In genomic region chr5:149594206-149594895, GRCh38 we compare ENCODE assay signal across 17 cellular contexts.
"Had no signal": no experiment of that assay in that cellular context is flagged by ENCODE, and none has a peak within 500 bp of the region (broad histone marks: within the 10 kb centered on the region; RNA-seq: fewer than 3 reads in every experiment).

No MANE protein-coding gene starts in this region.

- H3K27me3 ChIP-seq: adrenal gland, gastroesophageal sphincter, left lung had no signal

- ATAC-seq: activated CD4-positive, alpha-beta T cell treated with anti-CD3 and anti-CD28 coated beads for 36 hours; gastroesophageal sphincter; left lung; natural killer cell treated with Interleukin-12 subunit alpha and Interleukin-12 subunit beta and Interleukin-15 and Interleukin-18, amount 100 ng/mL, for 72 hours; T-helper 17 cell had no signal

- H3K4me1 ChIP-seq: adrenal gland, left lung had no signal

- H3K9me3 ChIP-seq: adrenal gland, gastroesophageal sphincter, left lung had no signal

- H3K36me3 Mint-ChIP-seq: activated naive CD4-positive, alpha-beta T cell treated with anti-CD3 and anti-CD28 coated beads, Interleukin-2, amount 10 ng/mL, durations not matched to agents 7 days and 5 days; natural killer cell treated with Interleukin-12 subunit alpha and Interleukin-12 subunit beta and Interleukin-15 and Interleukin-18, amount 100 ng/mL, for 72 hours had no signal

- H3K4me3 ChIP-seq: adrenal gland, gastroesophageal sphincter, left lung, skin epidermis had no signal

- H3K4me3 Mint-ChIP-seq: activated CD4-positive, alpha-beta memory T cell treated with anti-CD3 and anti-CD28 coated beads, Interleukin-2, amount 10 ng/mL, durations not matched to agents 7 days and 5 days; activated CD4-positive, alpha-beta T cell treated with anti-CD3 and anti-CD28 coated beads for 36 hours; activated naive CD4-positive, alpha-beta T cell treated with anti-CD3 and anti-CD28 coated beads, Interleukin-2, amount 10 ng/mL, durations not matched to agents 7 days and 5 days; activated T-cell treated with anti-CD3 and anti-CD28 coated beads, Interleukin-2, amount 50 U/mL, for 24 hours; natural killer cell treated with Interleukin-12 subunit alpha and Interleukin-12 subunit beta and Interleukin-15 and Interleukin-18, amount 100 ng/mL, for 72 hours; T-helper 17 cell had no signal

- DNase-seq: activated CD4-positive, alpha-beta memory T cell treated with anti-CD3 and anti-CD28 coated beads, Interleukin-2, amount 10 ng/mL, durations not matched to agents 7 days and 5 days; activated CD4-positive, alpha-beta T cell treated with anti-CD3 and anti-CD28 coated beads for 36 hours; activated naive CD4-positive, alpha-beta T cell treated with anti-CD3 and anti-CD28 coated beads, Interleukin-2, amount 10 ng/mL, durations not matched to agents 7 days and 5 days; activated T-cell treated with anti-CD3 and anti-CD28 coated beads, Interleukin-2, amount 50 U/mL, for 24 hours; adrenal gland; cortex of kidney; islet precursor cell; left lung; mesendoderm; posterior cingulate gyrus; stimulated activated CD4-positive, alpha-beta T cell treated with anti-CD3 and anti-CD28 coated beads, Interleukin-15, amount 100 ng/mL, for 24 hours; stimulated activated CD4-positive, alpha-beta T cell treated with anti-CD3 and anti-CD28 coated beads, Interleukin-4, amount 100 ng/mL, for 1 hour; stimulated activated naive CD4-positive, alpha-beta T cell; T-helper 17 cell had no signal

- H3K9me3 Mint-ChIP-seq: activated CD4-positive, alpha-beta memory T cell treated with anti-CD3 and anti-CD28 coated beads, Interleukin-2, amount 10 ng/mL, durations not matched to agents 7 days and 5 days; activated naive CD4-positive, alpha-beta T cell treated with anti-CD3 and anti-CD28 coated beads, Interleukin-2, amount 10 ng/mL, durations not matched to agents 7 days and 5 days; activated T-cell treated with anti-CD3 and anti-CD28 coated beads, Interleukin-2, amount 50 U/mL, for 24 hours; natural killer cell treated with Interleukin-12 subunit alpha and Interleukin-12 subunit beta and Interleukin-15 and Interleukin-18, amount 100 ng/mL, for 72 hours had no signal

- H3K36me3 ChIP-seq: adrenal gland, left lung had no signal

- H3K27ac ChIP-seq: adrenal gland, left lung had no signal

- H3K4me1 Mint-ChIP-seq: activated CD4-positive, alpha-beta T cell treated with anti-CD3 and anti-CD28 coated beads for 36 hours; activated naive CD4-positive, alpha-beta T cell treated with anti-CD3 and anti-CD28 coated beads, Interleukin-2, amount 10 ng/mL, durations not matched to agents 7 days and 5 days had no signal

- H3K27me3 Mint-ChIP-seq: activated T-cell treated with anti-CD3 and anti-CD28 coated beads, Interleukin-2, amount 50 U/mL, for 24 hours had no signal

- H3K27ac Mint-ChIP-seq: activated CD4-positive, alpha-beta memory T cell treated with anti-CD3 and anti-CD28 coated beads, Interleukin-2, amount 10 ng/mL, durations not matched to agents 7 days and 5 days; activated CD4-positive, alpha-beta T cell treated with anti-CD3 and anti-CD28 coated beads for 36 hours; activated naive CD4-positive, alpha-beta T cell treated with anti-CD3 and anti-CD28 coated beads, Interleukin-2, amount 10 ng/mL, durations not matched to agents 7 days and 5 days; activated T-cell treated with anti-CD3 and anti-CD28 coated beads, Interleukin-2, amount 50 U/mL, for 24 hours; natural killer cell treated with Interleukin-12 subunit alpha and Interleukin-12 subunit beta and Interleukin-15 and Interleukin-18, amount 100 ng/mL, for 72 hours; T-helper 17 cell had no signal
